8 cellular contexts compared by ENCODE assay signal in the genomic region with DNA sequence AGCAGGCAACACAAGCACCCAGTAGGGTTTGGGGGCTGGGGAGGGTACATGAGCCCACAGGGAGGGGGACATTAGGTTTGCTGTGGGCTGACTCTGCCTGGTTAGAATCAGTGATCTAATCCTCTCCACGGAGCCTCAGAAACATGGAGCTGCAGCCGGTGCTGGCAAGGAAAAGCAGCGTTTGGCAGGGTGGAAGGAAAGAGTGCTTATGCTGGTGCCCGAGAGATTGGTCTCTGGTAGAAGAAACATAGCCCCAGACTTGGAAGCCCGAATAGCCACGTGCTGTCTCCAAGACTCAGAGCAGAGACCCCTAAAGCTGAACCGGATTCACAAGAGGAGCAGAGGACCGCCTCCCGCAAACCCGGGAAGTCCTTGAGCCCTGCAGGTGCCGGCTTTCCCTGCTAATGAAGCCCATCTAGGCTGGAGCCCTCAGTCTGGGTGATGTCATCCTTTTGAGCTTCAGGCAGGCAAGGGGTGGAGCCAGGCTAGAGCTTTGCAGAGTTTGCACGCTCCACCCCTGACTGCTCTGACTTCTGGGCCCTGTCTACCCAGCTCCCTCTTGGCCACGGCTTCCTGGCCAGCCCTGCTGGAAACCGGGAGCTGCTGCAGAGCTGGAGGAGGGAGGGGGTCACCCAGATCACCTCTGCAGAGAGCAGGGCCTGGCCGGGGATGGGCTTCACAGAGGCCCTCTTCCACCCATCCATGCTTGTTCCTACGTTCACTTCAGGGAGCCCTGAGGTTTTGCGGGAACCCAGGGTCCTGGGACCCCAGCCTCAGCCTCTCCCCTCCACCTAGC. TPM values are rescaled to one million over a fixed set of nuclear protein-coding genes. Genes with fewer than 3 reads are reported as not detected.
DNase-seq lines count a peak whose midpoint lies in the region; ATAC-seq, FAIRE-seq and TF ChIP-seq lines count a peak whose summit lies in the region.

No MANE protein-coding gene starts in this region.

- H2AFZ ChIP-seq in HCT116 (ENCODE audit: low read depth, low read length, poor library complexity, severe bottlenecking) (no peak overlapping the region), GM12878 (ENCODE audit: control insufficient read depth, low read depth, low read length) (no peak overlapping the region)

- H3K27ac ChIP-seq in HCT116 (ENCODE audit: low read depth, low read length) (no peak overlapping the region), GM12878 (ENCODE audit: control insufficient read depth, insufficient read depth) (no peak overlapping the region), aorta (ENCODE audit: low read depth in 1 of 2, low read length in 2 of 2) (peak overlapping the region in 1 of 2 donors; percentile 82)

- SMC1A ChIA-PET in GM12878 (lab: Charles Lee; ENCODE audit: uncharacterized antibody, unreplicated experiment), result no interaction called here

- 21% methylated on average over 17 of the region's 17 CpGs for WGBS in GM12878 (ENCODE audit: insufficient coverage, insufficient replicate concordance, low lambda C conversion rate, missing lambda C conversion rate)
- 4 to 5% methylated on average over 15 to 17 of the region's 17 CpGs for WGBS in aorta, 2 donors

- H3K4me1 ChIP-seq in HCT116 (ENCODE audit: control insufficient read depth in 1 of 2, insufficient read depth in 2 of 2, low read length in 2 of 2) (peaks cover 4 to 10% of the 10 kb centered on the region in 2 experiments; a peak in 2 of 4 replicates), GM12878 (ENCODE audit: control insufficient read depth, insufficient read depth, low read length) (peaks cover 4% of the 10 kb centered on the region; the same call in 1 of the 2 replicates), aorta (ENCODE audit: control insufficient read depth in 1 of 2, insufficient read depth in 2 of 2, low read length in 2 of 2) (no peaks in the 10 kb centered on the region)

- ATAC-seq in HCT116 (peak; percentile 78), GM12878 (peak; percentile 74), aorta (ENCODE audit: low FRiP score) (peak; percentile 90)

- H3K9me3 ChIP-seq in HCT116 (ENCODE audit: control insufficient read depth in 1 of 2, insufficient read depth in 1 of 2, low read depth in 1 of 2, low read length in 2 of 2) (no peaks in the 10 kb centered on the region), GM12878 (replicated peaks; ENCODE audit: control insufficient read depth, insufficient read depth, low read length) (no peaks in the 10 kb centered on the region), aorta (ENCODE audit: control insufficient read depth, low read length) (no peaks in the 10 kb centered on the region)

- H3K4me3 ChIP-seq in HCT116 (replicated peaks in 1 of 2; ENCODE audit: low read depth in 1 of 2, low read length in 2 of 2) (no peak overlapping the region), GM12878 (no peak overlapping the region), aorta (ENCODE audit: low read length in 2 of 2) (no peak overlapping the region)

- DNase-seq in DMS153 treated with DMSO at 0.1 percent for 48 hours (lab: John Stamatoyannopoulos, UW; ENCODE audit: unreplicated experiment) (peak; percentile 97), HCT116 (ENCODE audit: low read depth, low spot score) (peak; percentile 21), NCI-H128 (lab: John Stamatoyannopoulos, UW; ENCODE audit: unreplicated experiment) (peak; percentile 66), T1000 (lab: John Stamatoyannopoulos, UW) (peak; percentile 37), GM12878 (ENCODE audit: low read depth, low spot score) (no peak), hepatic stellate cell (ENCODE audit: low spot score) (peak; percentile 94), pulmonary artery endothelial cell (ENCODE audit: low read depth, low spot score) (peak; percentile 22), aorta (peak; percentile 92 to 93)

- intact Hi-C loops in HCT116 (cut with micrococcal nuclease) (loop anchor here (10.0 kb wide), 1 partner anchor 191 kb away; the partner anchor contains the start of genes NCAPD3 and VPS26B), GM12878 (cut with micrococcal nuclease; ENCODE audit: unreplicated experiment) (loop anchor here (5.0 kb wide), 1 partner anchor 107 kb away; no protein-coding TSS in a partner anchor), aorta (cut with DNase I) (no loop called here)

- BruUV-seq in HCT116 (replicated peaks; lab: Mats Ljungman, UMichigan) (no TSS peak), GM12878 (replicated peaks; lab: Mats Ljungman, UMichigan) (no TSS peak)

- H3K4me2 ChIP-seq in HCT116 (ENCODE audit: low read length), result no peak overlapping the region; the same call in 1 of the 2 replicates
- no peak overlapping the region for H3K4me2 ChIP-seq in GM12878 (ENCODE audit: control insufficient read depth, insufficient read depth)

- TF ChIP-seq POLR2A in HCT116 (IDR thresholded peaks at IDR 0.05; ENCODE audit: borderline replicate concordance, extremely low read depth, insufficient read depth, insufficient read length), result no peak
- no peak for TF ChIP-seq POLR2A in GM12878 (IDR thresholded peaks at IDR 0.05; ENCODE audit: low read depth, low read length)

- FAIRE-seq in GM12878 (lab: Jason Lieb, UNC), result no peak

- H4K20me1 ChIP-seq in HCT116 (ENCODE audit: insufficient read depth) (no peaks in the 10 kb centered on the region), GM12878 (ENCODE audit: control insufficient read depth, insufficient read depth) (no peaks in the 10 kb centered on the region)

- peaks cover 19% of the 10 kb centered on the region for H3K27me3 ChIP-seq in HCT116 (ENCODE audit: insufficient read depth, low read length)
- H3K27me3 ChIP-seq in GM12878 (replicated peaks in 1 of 2; ENCODE audit: control insufficient read depth in 2 of 2, insufficient read depth in 2 of 2, low read length in 1 of 2), result peaks cover 0 to 2% of the 10 kb centered on the region in 2 experiments; a peak in 3 of 4 replicates
- no peaks in the 10 kb centered on the region for H3K27me3 ChIP-seq in aorta (ENCODE audit: control insufficient read depth in 1 of 2, insufficient read depth in 2 of 2, low read length in 1 of 2)

- CTCF ChIA-PET in HCT116 (lab: Charles Lee) (no interaction called here), GM12878 (lab: Yijun Ruan, JAX) (no interaction called here)

- no peaks in the 10 kb centered on the region for H3K9me2 ChIP-seq in HCT116 (ENCODE audit: insufficient read depth)

- TF ChIP-seq CTCF in HCT116 (IDR thresholded peaks at IDR 0.05 in 2 of 3, conservative IDR thresholded peaks at IDR 0.05 in 1 of 3; ENCODE audit: borderline replicate concordance in 1 of 3, insufficient read depth in 1 of 3, low read depth in 2 of 3, low read length in 2 of 3) (no peak), GM12878 (IDR thresholded peaks at IDR 0.05 in 2 of 3, conservative IDR thresholded peaks at IDR 0.05 in 1 of 3; ENCODE audit: control insufficient read depth in 2 of 3, extremely low read depth in 1 of 3, insufficient read depth in 1 of 3, low read depth in 3 of 3, low read length in 3 of 3) (no peak)

- no peak for TF ChIP-seq EP300 in GM12878 (IDR thresholded peaks at IDR 0.05; ENCODE audit: borderline replicate concordance in 1 of 2, control insufficient read depth in 1 of 2, low read depth in 2 of 2, low read length in 2 of 2)

- H3K36me3 ChIP-seq in HCT116 (ENCODE audit: control insufficient read depth in 1 of 2, insufficient read depth in 2 of 2, low read length in 2 of 2) (no peaks in the 10 kb centered on the region), GM12878 (ENCODE audit: control insufficient read depth in 2 of 2, insufficient read depth in 2 of 2, low read length in 1 of 2) (no peaks in the 10 kb centered on the region), aorta (ENCODE audit: control insufficient read depth in 1 of 2, insufficient read depth in 2 of 2, low read length in 1 of 2) (no peaks in the 10 kb centered on the region)

- H3K9ac ChIP-seq in HCT116 (ENCODE audit: low read length), result no peak overlapping the region
- H3K9ac ChIP-seq in GM12878 (ENCODE audit: control insufficient read depth, insufficient read depth, low read length), result no peak overlapping the region

- TF ChIP-seq RAD21 in HCT116 (IDR thresholded peaks at IDR 0.05; ENCODE audit: low read depth), result no peak
- no peak for TF ChIP-seq RAD21 in GM12878 (IDR thresholded peaks at IDR 0.05; ENCODE audit: insufficient read depth, low read depth, low read length)

- RAD21 ChIA-PET in HCT116 (lab: Charles Lee; ENCODE audit: low non-redundant PET in 1 of 2, low total read pairs in 2 of 2, uncharacterized antibody in 2 of 2, unreplicated experiment in 2 of 2) (interaction anchor here in 1 of 2 experiments (0.6 kb wide), 1 partner anchor 100 kb away, joined by 3 read pairs; no protein-coding TSS in a partner anchor), GM12878 (lab: Charles Lee; ENCODE audit: unreplicated experiment) (interaction anchor here (0.9 kb wide), 1 partner anchor 16 kb away, joined by 3 read pairs; no protein-coding TSS in a partner anchor)

- in situ Hi-C loops in GM12878 (cut with MboI), result no loop called here

- H3K79me2 ChIP-seq in HCT116 (ENCODE audit: insufficient read depth, low read length), result no peaks in the 10 kb centered on the region
- H3K79me2 ChIP-seq in GM12878 (ENCODE audit: control insufficient read depth, insufficient read depth, low read length), result no peaks in the 10 kb centered on the region

- POLR2A ChIA-PET in HCT116 (lab: Charles Lee), result no interaction called here
- POLR2A ChIA-PET in GM12878 (lab: Charles Lee), result no interaction called here

TF ChIP-seq in HCT116, 20 proteins besides CTCF, POLR2A, EP300 and RAD21 (continues in another document):
- no peak for TF ChIP-seq SRF (IDR thresholded peaks at IDR 0.05; ENCODE audit: low read depth)

RNA-seq across cellular contexts. Expression of gene JAM3, which starts 35.0 kb away (rescaled TPM):
- total RNA-seq in HCT116 (2021; ENCODE audit: unreplicated experiment), result 0.25 TPM
- polyA plus RNA-seq in HCT116 (2012), result 0.15 and 0.42 TPM in 2 replicates
- total RNA-seq in GM12878 (2013; cell fraction: nucleolus; rRNA removed), result 0.10 and 2.6 TPM in 2 replicates
- 0.11 and 0.28 TPM in 2 replicates for total RNA-seq in GM12878 (2014; rRNA removed)
- 0.04 TPM in 1 of 2 replicates, not detected in the other for total RNA-seq in GM12878 (2014; rRNA removed; fragmentation: Illumina TruSeq; extraction: Trizol)
- total RNA-seq in GM12878 (2021), result 0.21 TPM in 1 of 2 replicates, not detected in the other
- polyA plus RNA-seq in GM12878 (2011; ENCODE audit: low read depth), result 0.67 TPM
- 0.23 and 0.27 TPM in 2 replicates for polyA plus RNA-seq in GM12878 (2011; rRNA removed)
- polyA plus RNA-seq in GM12878 (2011; cell fraction: cytosol; rRNA removed), result 0.18 TPM in 2 replicates
- polyA plus RNA-seq in GM12878 (2011; cell fraction: nucleus; rRNA removed), result 0.42 and 0.63 TPM in 2 replicates
- polyA plus RNA-seq in GM12878 (2012), result 0.70 and 0.79 TPM in 2 replicates
- polyA plus RNA-seq in GM12878 (2014; fragmentation: Illumina TruSeq; extraction: Trizol), result 0.16 and 2.0 TPM in 2 replicates
- polyA plus RNA-seq in GM12878 (2014; fragmentation: Nextera tagmentation; extraction: Ambion mirVana), result under 1 TPM; 0.53 to 0.82 TPM
- 0.16 and 0.32 TPM in 2 replicates for polyA plus RNA-seq in GM12878 (2014; rRNA removed)
- polyA plus RNA-seq in GM12878 (2016; fragmentation: Nextera tagmentation; extraction: Ambion mirVana), result 1 to 10 TPM in 1 of 2 experiments, under 1 TPM in 1; 0.68 to 1.1 TPM
- 0.10 TPM in 1 of 2 replicates, not detected in the other for polyA minus RNA-seq in GM12878 (2011; rRNA and poly(A)+ RNA removed)
- not detected in 2 replicates for polyA minus RNA-seq in GM12878 (2011; cell fraction: cytosol; rRNA and poly(A)+ RNA removed)
- polyA minus RNA-seq in GM12878 (2011; cell fraction: nucleus; rRNA and poly(A)+ RNA removed), result 0.12 and 0.19 TPM in 2 replicates
- total RNA-seq in pulmonary artery endothelial cell, result 116 and 117 TPM in 2 replicates
- total RNA-seq in aorta, result 100 to 1,000 TPM in 1 of 2 donors, 10 to 100 TPM in 1; 94.9 to 102 TPM
- polyA plus RNA-seq in aorta, result 10 to 100 TPM; 22.2 to 56.8 TPM

Comparison
In these comparisons a context has a peak if more than half of its experiments do, and no peak if none do; other contexts are left out.
1. RNA of gene JAM3, which starts 35.0 kb away (total RNA-seq): 116 to 117 TPM in pulmonary artery endothelial cell and 94.9 to 102 TPM in aorta; 0.25 TPM in HCT116 (single experiment) and 0.04 to 2.6 TPM in GM12878; every median in the first group is over 10 times any median in the second.
2. intact Hi-C loops: an anchor here in HCT116 (10.0 kb wide) and GM12878 (5.0 kb wide); none called in aorta.
3. Peak in every context shown above with its lines, with median percentiles within 50 percentile points of each other: ATAC-seq.